ENCODE assay signal across 19 cellular contexts in the genomic region with DNA sequence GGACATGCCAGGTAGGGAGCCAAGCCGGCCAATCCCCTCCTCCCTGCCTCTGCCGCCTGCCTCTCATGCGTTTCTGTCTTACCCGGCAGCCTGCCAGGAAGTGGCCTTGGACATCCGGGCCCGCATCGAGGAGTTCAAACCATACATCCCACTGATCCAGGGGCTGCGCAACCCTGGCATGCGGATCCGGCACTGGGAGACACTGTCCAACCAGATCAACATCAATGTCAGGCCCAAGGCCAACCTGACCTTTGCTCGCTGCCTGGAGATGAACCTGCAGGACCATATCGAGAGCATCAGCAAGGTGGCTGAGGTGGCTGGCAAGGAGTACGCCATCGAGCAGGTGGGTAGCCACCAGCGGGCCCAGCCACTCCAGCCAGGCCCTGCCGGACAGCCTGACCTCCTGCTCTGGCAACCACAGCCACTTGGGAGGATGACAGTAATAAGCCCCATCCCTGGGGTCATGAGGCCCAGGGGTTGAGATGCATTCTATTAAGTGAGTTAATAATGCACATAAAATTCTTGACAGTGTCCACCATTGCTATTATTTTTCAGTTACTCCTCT. TPM values are rescaled to one million over a fixed set of nuclear protein-coding genes. Genes with fewer than 3 reads are reported as not detected.
DNase-seq lines count a peak whose midpoint lies in the region; ATAC-seq, FAIRE-seq and TF ChIP-seq lines count a peak whose summit lies in the region.
"Had no signal": no experiment of that assay in that cellular context is flagged by ENCODE, and none has a peak within 500 bp of the region (broad histone marks: within the 10 kb centered on the region; RNA-seq: fewer than 3 reads in every experiment).

No MANE protein-coding gene starts in this region.

- TF ChIP-seq CTCF in kidney (IDR thresholded peaks at IDR 0.05; ENCODE audit: borderline replicate concordance, extremely low read depth, insufficient read depth) (no peak), osteoblast (IDR thresholded peaks at IDR 0.05; ENCODE audit: extremely low read depth, low read depth, low read length) (no peak)

- 90% methylated on average over 16 of the region's 16 CpGs for WGBS in right cardiac atrium

- H3K9me3 ChIP-seq in right cardiac atrium (ENCODE audit: control insufficient read depth, low read length) (no peaks in the 10 kb centered on the region), kidney (ENCODE audit: control insufficient read depth in 1 of 2, low read length in 2 of 2) (no peaks in the 10 kb centered on the region), osteoblast (ENCODE audit: low read depth, low read length) (no peaks in the 10 kb centered on the region)
- H3K9me3 ChIP-seq: BE2C had no signal

- no peak overlapping the region for H3K27ac ChIP-seq in right cardiac atrium (ENCODE audit: low read length)
- no peak overlapping the region for H3K27ac ChIP-seq in kidney (ENCODE audit: low read depth in 2 of 2, low read length in 2 of 2)
- no peak overlapping the region for H3K27ac ChIP-seq in osteoblast (ENCODE audit: low read depth, low read length)

- H3K9ac ChIP-seq in kidney (ENCODE audit: low read length in 2 of 2), result no peak overlapping the region

- FAIRE-seq in kidney (lab: Jason Lieb, UNC), result no peak
- FAIRE-seq: A204.1, GM12892, GM18507, H54 had no signal

- H3K27me3 ChIP-seq in right cardiac atrium (ENCODE audit: control insufficient read depth, insufficient read depth) (no peaks in the 10 kb centered on the region), osteoblast (ENCODE audit: insufficient read depth, low read length) (no peaks in the 10 kb centered on the region)
- H3K27me3 ChIP-seq: BE2C had no signal

- H3K36me3 ChIP-seq in kidney (ENCODE audit: control insufficient read depth in 1 of 2, insufficient read depth in 2 of 2, low read length in 2 of 2) (peaks cover 11 to 25% of the 10 kb centered on the region in 2 donors), osteoblast (ENCODE audit: insufficient read depth, low read length) (no peaks in the 10 kb centered on the region)
- H3K36me3 ChIP-seq: BE2C had no signal

- H3K4me1 ChIP-seq in right cardiac atrium (ENCODE audit: control insufficient read depth, insufficient read depth, low read length) (no peaks in the 10 kb centered on the region), kidney (ENCODE audit: control insufficient read depth in 1 of 2, insufficient read depth in 1 of 2, low read depth in 1 of 2, low read length in 2 of 2) (no peaks in the 10 kb centered on the region), osteoblast (ENCODE audit: insufficient read depth, low read length) (no peaks in the 10 kb centered on the region)
- H3K4me1 ChIP-seq: BE2C had no signal

- no peak for ATAC-seq in right cardiac atrium
- no peak for ATAC-seq in left cardiac atrium
- no peak for ATAC-seq in HG02763 (IDR thresholded peaks at IDR 0.05; ENCODE audit: unreplicated experiment)
- ATAC-seq: GM23338 had no signal

- H3K79me2 ChIP-seq in osteoblast (ENCODE audit: insufficient read depth, low read length), result no peaks in the 10 kb centered on the region

- H3K4me2 ChIP-seq in osteoblast (ENCODE audit: insufficient read depth, low read length), result no peak overlapping the region
- H3K4me2 ChIP-seq: GM23338 had no signal

- no peaks in the 10 kb centered on the region for H4K20me1 ChIP-seq in osteoblast (ENCODE audit: insufficient read depth, low read length)

- DNase-seq in right cardiac atrium (peak in 2 of 3 donors; percentile 37 to 47), left cardiac atrium (no peak), kidney (peak; percentile 46), osteoblast (ENCODE audit: insufficient read length, low spot score, missing footprints) (peak; percentile 77), globus pallidus (ENCODE audit: low spot score) (no peak), amniotic stem cell (lab: John Stamatoyannopoulos, UW) (no peak)
- DNase-seq: ACHN, BE2C, C1 segment of cervical spinal cord, DMS153, GDM1, HCEC 1CT, HFFc6 had no signal

- no peak overlapping the region for H2AFZ ChIP-seq in osteoblast (ENCODE audit: low read length)
- H2AFZ ChIP-seq: GM23338 had no signal

- H3K4me3 ChIP-seq in right cardiac atrium (ENCODE audit: low read length) (no peak overlapping the region), kidney (ENCODE audit: low read length in 2 of 2) (no peak overlapping the region), osteoblast (ENCODE audit: insufficient read depth, low read length) (no peak overlapping the region)
- H3K4me3 ChIP-seq: GM23338 had no signal

- intact Hi-C loops in right cardiac atrium (cut with DNase I) (no loop called here), left cardiac atrium (cut with DNase I) (no loop called here), kidney (cut with DNase I) (no loop called here)

RNA-seq across cellular contexts. Expression of a gene that starts 37.3 kb away (rescaled TPM):
- total RNA-seq in right cardiac atrium (1 to 10 TPM; 3.0 to 4.0 (median 3.7) TPM), left cardiac atrium (1 to 10 TPM; 3.3 to 4.4 TPM), kidney (12.1 TPM), osteoblast (8.0 and 8.7 TPM in 2 replicates)
- polyA plus RNA-seq in right cardiac atrium (2.6 TPM), kidney (ENCODE audit: insufficient read depth, low read depth, low replicate concordance) (1.7 TPM)

RNA-seq across cellular contexts. Expression of a gene that starts 56.4 kb away (rescaled TPM):
- 10 to 100 TPM; 48.4 to 59.1 (median 55.9) TPM for total RNA-seq in right cardiac atrium
- 43.0 TPM for polyA plus RNA-seq in right cardiac atrium
- 10 to 100 TPM; 52.6 to 62.4 TPM for total RNA-seq in left cardiac atrium
- total RNA-seq in kidney, result 72.5 TPM
- polyA plus RNA-seq in kidney (ENCODE audit: insufficient read depth, low read depth, low replicate concordance), result 61.6 TPM
- 65.4 and 72.4 TPM in 2 replicates for total RNA-seq in osteoblast

RNA-seq across cellular contexts. Expression of a gene that starts 57.1 kb away (rescaled TPM):
- 10 to 100 TPM; 15.9 to 28.5 (median 18.3) TPM for total RNA-seq in right cardiac atrium
- 10.9 TPM for polyA plus RNA-seq in right cardiac atrium
- 10 to 100 TPM; 13.1 to 16.0 TPM for total RNA-seq in left cardiac atrium
- total RNA-seq in kidney, result 8.8 TPM
- polyA plus RNA-seq in kidney (ENCODE audit: insufficient read depth, low read depth, low replicate concordance), result 3.9 TPM
- total RNA-seq in osteoblast, result 8.8 and 10.9 TPM in 2 replicates

Comparison
In these comparisons a context has a peak if more than half of its experiments do, and no peak if none do; other contexts are left out.
1. DNase-seq: peak in right cardiac atrium (2 of 3), kidney (single experiment) and osteoblast (single experiment); none in left cardiac atrium (single experiment), globus pallidus (single experiment) and amniotic stem cell (single experiment).